Comparison of ENCODE assay signal across 9 cellular contexts in the genomic region with DNA sequence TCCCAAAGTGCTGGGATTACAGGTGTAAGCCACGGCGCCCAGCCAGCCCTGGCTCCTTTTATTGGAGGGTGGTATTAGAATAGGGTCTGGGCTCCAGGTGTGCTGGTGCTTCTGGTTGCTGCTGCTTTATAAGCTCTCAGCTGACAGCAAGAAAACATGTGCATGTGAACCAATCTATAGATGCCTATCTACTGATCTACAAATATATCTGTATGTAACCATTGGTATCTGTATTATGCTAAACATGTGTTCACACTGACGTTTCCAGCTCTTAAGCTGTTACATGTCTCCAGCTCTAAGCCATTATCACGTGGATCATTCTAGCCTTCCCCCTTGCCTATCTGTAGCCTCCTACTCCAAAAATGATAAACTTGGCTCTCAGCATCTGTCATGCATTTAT.
"Had no signal": no experiment of that assay in that cellular context is flagged by ENCODE, and none has a peak within 500 bp of the region (broad histone marks: within the 10 kb centered on the region; RNA-seq: fewer than 3 reads in every experiment).

No MANE protein-coding gene starts in this region.

- H3K27ac ChIP-seq: GM23248 had no signal

- H3K4me1 ChIP-seq: HAP-1 had no signal

- H3K36me3 ChIP-seq: HAP-1 had no signal

- H3K9me3 ChIP-seq: HAP-1 had no signal

- H2AFZ ChIP-seq: GM23248, GM23338 had no signal

- H3K4me2 ChIP-seq: GM23338 had no signal

- ATAC-seq: GM23338, HCT116 had no signal

- H3K9ac ChIP-seq: GM23248 had no signal

- H3K4me3 Mint-ChIP-seq: GM23338, H9, HFFc6 had no signal

- H3K4me3 ChIP-seq: GM23248, GM23338, HAP-1 had no signal

- H3K27ac Mint-ChIP-seq: GM23338, H9, HFFc6 had no signal

- H3K9me3 Mint-ChIP-seq: GM23338, H9, HFFc6 had no signal

- DNase-seq: GM23248, GOT3, H7, H9, HCEC 1CT, HFFc6 had no signal
